In the genomic region with DNA sequence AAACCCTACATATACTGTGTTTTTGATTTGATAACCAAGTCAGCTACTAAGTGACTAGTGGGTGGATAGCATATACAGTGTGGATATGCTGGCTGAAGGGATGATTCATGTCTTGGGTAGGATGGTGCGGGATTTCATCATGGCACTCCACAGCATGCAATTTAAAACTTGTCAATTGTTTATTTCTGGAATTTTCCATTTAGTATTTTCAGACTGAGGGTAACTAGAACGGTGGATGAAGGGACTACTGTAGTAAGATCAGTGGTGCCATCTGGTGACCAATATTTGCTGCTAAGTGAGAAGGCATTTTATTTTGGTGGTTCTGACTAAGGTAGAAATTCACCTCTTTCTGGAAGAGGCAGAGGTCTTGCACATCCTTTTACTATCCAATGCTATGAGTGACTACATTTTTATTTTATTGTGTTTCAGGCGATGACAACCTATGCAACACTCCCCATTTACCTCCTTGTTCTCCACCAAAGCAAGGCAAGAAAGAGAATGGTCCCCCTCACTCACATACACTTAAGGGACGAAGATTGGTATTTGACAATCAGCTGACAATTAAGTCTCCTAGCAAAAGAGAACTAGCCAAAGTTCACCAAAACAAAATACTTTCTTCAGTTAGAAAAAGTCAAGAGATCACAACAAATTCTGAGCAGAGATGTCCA, we compare ENCODE assay signal across 8 cellular contexts. TPM values are rescaled to one million over a fixed set of nuclear protein-coding genes. Genes with fewer than 3 reads are reported as not detected.
DNase-seq lines count a peak whose midpoint lies in the region; ATAC-seq, FAIRE-seq and TF ChIP-seq lines count a peak whose summit lies in the region.

No MANE protein-coding gene starts in this region.

- FAIRE-seq in kidney (lab: Jason Lieb, UNC), result peak; percentile 8

- H3K9me3 ChIP-seq in adrenal gland (replicated peaks in 1 of 3) (no peaks in the 10 kb centered on the region), kidney (ENCODE audit: control insufficient read depth in 1 of 2, low read length in 2 of 2) (no peaks in the 10 kb centered on the region), transverse colon (no peaks in the 10 kb centered on the region)

- DNase-seq in Ammon's horn (ENCODE audit: low spot score) (peak; percentile 84), GM10266 (ENCODE audit: extremely low spot score) (no peak), NCI-H526 treated with DMSO at 0.1 percent for 48 hours (lab: John Stamatoyannopoulos, UW) (peak; percentile 4), adrenal gland (peak; percentile 57 to 87 (median 71)), kidney (no peak), transverse colon (peak; percentile 47)

- peak overlapping the region in 1 of 2 donors; percentile 29 for H3K9ac ChIP-seq in kidney (ENCODE audit: low read length in 2 of 2)

- no peaks in the 10 kb centered on the region for H3K27me3 ChIP-seq in adrenal gland
- no peaks in the 10 kb centered on the region for H3K27me3 ChIP-seq in transverse colon

- no peaks in the 10 kb centered on the region for H3K36me3 ChIP-seq in adrenal gland (replicated peaks in 1 of 2)
- H3K36me3 ChIP-seq in kidney (ENCODE audit: control insufficient read depth in 1 of 2, insufficient read depth in 2 of 2, low read length in 2 of 2), result no peaks in the 10 kb centered on the region
- no peaks in the 10 kb centered on the region for H3K36me3 ChIP-seq in transverse colon

- in situ Hi-C loops in transverse colon (cut with MboI; ENCODE audit: low pct_ligation_motif_present in 1 of 4, low pct_unique_long_range_greater_than_20kb in 1 of 4, low sequenced_read_pairs in 3 of 4), result loop anchor here (5.0 to 25.0 kb wide), 5 partner anchors 88 to 278 kb away; partner anchors contain the start of genes CSF3 (in 1 of the 4) and RAPGEFL1 (in 1 of the 4)

- intact Hi-C loops in adrenal gland (cut with DNase I) (loop anchor here in 1 of 2 donors (5.0 kb wide), 1 partner anchor 88 kb away; no protein-coding TSS in a partner anchor), kidney (cut with DNase I) (loop anchor here (10.0 kb wide), 1 partner anchor 96 kb away; no protein-coding TSS in a partner anchor), transverse colon (cut with DNase I; ENCODE audit: low total_unique reads) (no loop called here)

- H3K4me1 ChIP-seq in adrenal gland (replicated peaks in 1 of 2), result peaks cover 4 to 6% of the 10 kb centered on the region in 2 donors
- H3K4me1 ChIP-seq in kidney (ENCODE audit: control insufficient read depth in 1 of 2, insufficient read depth in 1 of 2, low read depth in 1 of 2, low read length in 2 of 2), result peaks cover 0 to 6% of the 10 kb centered on the region in 2 donors
- H3K4me1 ChIP-seq in transverse colon, result peaks cover 0 to 23% (median 7%) of the 10 kb centered on the region in 4 donors

- peak; percentile 64 for TF ChIP-seq CTCF in GM10266 (IDR thresholded peaks at IDR 0.05; ENCODE audit: control insufficient read depth, insufficient read depth, low read depth, missing control alignments)
- peak; percentile 35 to 83 (median 74) for TF ChIP-seq CTCF in adrenal gland (IDR thresholded peaks at IDR 0.05)
- TF ChIP-seq CTCF in kidney (IDR thresholded peaks at IDR 0.05; ENCODE audit: borderline replicate concordance, extremely low read depth, insufficient read depth), result peak; percentile 71
- peak; percentile 53 to 76 (median 64) for TF ChIP-seq CTCF in transverse colon (IDR thresholded peaks at IDR 0.05)

- WGBS in adrenal gland, 4 donors, result 44 to 52% (median 49%) methylated on average over 4 of the region's 4 CpGs
- WGBS in transverse colon (ENCODE audit: low coverage in 1 of 2), 2 donors, result 55 to 61% methylated on average over 3 to 4 of the region's 4 CpGs

- H3K4me3 ChIP-seq in adrenal gland, result no peak overlapping the region
- no peak overlapping the region for H3K4me3 ChIP-seq in kidney (ENCODE audit: low read length in 2 of 2)
- no peak overlapping the region for H3K4me3 ChIP-seq in transverse colon

- TF ChIP-seq EP300 in transverse colon (IDR thresholded peaks at IDR 0.05; ENCODE audit: low read depth), result no peak

- ATAC-seq in GM19395 (IDR thresholded peaks at IDR 0.05; ENCODE audit: unreplicated experiment) (no peak), HG03025 (IDR thresholded peaks at IDR 0.05; ENCODE audit: low FRiP score, unreplicated experiment) (no peak)

- H3K27ac ChIP-seq in adrenal gland, result peak overlapping the region in 1 of 5 donors; percentile 4
- H3K27ac ChIP-seq in kidney (ENCODE audit: low read depth in 2 of 2, low read length in 2 of 2), result no peak overlapping the region
- H3K27ac ChIP-seq in transverse colon, result peak overlapping the region in 1 of 4 donors; percentile 21

- no peak for TF ChIP-seq POLR2A in adrenal gland (IDR thresholded peaks at IDR 0.05)
- TF ChIP-seq POLR2A in transverse colon (IDR thresholded peaks at IDR 0.05), result no peak

RNA-seq across cellular contexts. Expression of gene CDC6, which starts 3.1 kb away (rescaled TPM):
- total RNA-seq in adrenal gland (10 to 100 TPM in 1 of 8 donors, 1 to 10 TPM in 6, under 1 TPM in 1; 0.69 to 12.1 (median 2.5) TPM), kidney (1.7 TPM), transverse colon (1 to 10 TPM in 3 of 4 donors, not detected in 1; 1.6 to 3.2 (median 2.4) TPM)
- polyA plus RNA-seq in adrenal gland (10 to 100 TPM in 1 of 3 donors, 1 to 10 TPM in 2; 1.0 to 31.3 (median 1.0) TPM), kidney (ENCODE audit: insufficient read depth, low read depth, low replicate concordance) (0.49 TPM)

RNA-seq across cellular contexts. Expression of gene RARA, which starts 18.2 kb away (rescaled TPM):
- total RNA-seq in adrenal gland, result 10 to 100 TPM; 24.8 to 51.8 (median 34.4) TPM
- polyA plus RNA-seq in adrenal gland, result 10 to 100 TPM; 12.7 to 58.2 (median 26.8) TPM
- total RNA-seq in kidney, result 45.7 TPM
- 22.5 TPM for polyA plus RNA-seq in kidney (ENCODE audit: insufficient read depth, low read depth, low replicate concordance)
- 100 to 1,000 TPM in 1 of 4 donors, 10 to 100 TPM in 3; 23.5 to 110 (median 49.1) TPM for total RNA-seq in transverse colon

Comparison
In these comparisons a context has a peak if more than half of its experiments do, and no peak if none do; other contexts are left out.
1. DNase-seq: peak in Ammon's horn (single experiment), NCI-H526 treated with DMSO at 0.1 percent for 48 hours (single experiment), adrenal gland (7 of 7) and transverse colon (single experiment); none in GM10266 (single experiment) and kidney (single experiment).
2. Peak in every context shown above with its lines, with median percentiles within 50 percentile points of each other: CTCF ChIP-seq.